Comparison of ENCODE assay signal across 8 cellular contexts in the genomic region with DNA sequence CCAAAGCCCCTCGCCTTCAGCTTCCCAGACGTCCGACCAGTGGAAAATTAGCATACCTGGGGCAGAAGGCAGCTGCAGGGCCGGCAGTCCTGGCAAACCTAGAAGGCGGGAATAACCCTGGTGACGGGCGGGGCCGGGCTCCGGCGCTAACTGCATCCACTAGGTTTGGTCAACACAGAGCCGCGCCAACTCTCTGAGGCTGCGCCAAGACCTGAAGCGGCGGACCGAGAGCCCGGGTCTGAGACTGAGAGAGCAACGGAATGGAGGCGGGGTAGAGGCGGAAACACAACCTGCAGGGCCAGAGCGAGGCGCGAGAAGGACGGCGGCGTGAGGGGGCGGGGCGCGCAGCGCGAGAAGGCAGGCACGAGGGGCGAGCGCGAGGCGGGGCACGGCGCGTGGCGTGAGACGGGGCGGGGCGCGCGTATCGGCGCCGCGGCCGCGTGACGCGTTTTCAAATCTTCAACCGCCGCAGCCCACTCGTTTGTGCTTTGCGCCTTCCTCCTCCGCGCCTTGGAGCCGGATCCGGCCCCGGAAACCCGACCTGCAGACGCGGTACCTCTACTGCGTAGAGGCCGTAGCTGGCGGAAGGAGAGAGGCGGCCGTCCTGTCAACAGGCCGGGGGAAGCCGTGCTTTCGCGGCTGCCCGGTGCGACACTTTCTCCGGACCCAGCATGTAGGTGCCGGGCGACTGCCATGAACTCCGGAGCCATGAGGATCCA. TPM values are rescaled to one million over a fixed set of nuclear protein-coding genes. Genes with fewer than 3 reads are reported as not detected.
DNase-seq lines count a peak whose midpoint lies in the region; TF ChIP-seq lines count a peak whose summit lies in the region.

A gene with protein sequence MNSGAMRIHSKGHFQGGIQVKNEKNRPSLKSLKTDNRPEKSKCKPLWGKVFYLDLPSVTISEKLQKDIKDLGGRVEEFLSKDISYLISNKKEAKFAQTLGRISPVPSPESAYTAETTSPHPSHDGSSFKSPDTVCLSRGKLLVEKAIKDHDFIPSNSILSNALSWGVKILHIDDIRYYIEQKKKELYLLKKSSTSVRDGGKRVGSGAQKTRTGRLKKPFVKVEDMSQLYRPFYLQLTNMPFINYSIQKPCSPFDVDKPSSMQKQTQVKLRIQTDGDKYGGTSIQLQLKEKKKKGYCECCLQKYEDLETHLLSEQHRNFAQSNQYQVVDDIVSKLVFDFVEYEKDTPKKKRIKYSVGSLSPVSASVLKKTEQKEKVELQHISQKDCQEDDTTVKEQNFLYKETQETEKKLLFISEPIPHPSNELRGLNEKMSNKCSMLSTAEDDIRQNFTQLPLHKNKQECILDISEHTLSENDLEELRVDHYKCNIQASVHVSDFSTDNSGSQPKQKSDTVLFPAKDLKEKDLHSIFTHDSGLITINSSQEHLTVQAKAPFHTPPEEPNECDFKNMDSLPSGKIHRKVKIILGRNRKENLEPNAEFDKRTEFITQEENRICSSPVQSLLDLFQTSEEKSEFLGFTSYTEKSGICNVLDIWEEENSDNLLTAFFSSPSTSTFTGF (plus strand): TSS at position 454 of the 719 bp plus-strand sequence. CDS start 240 bp downstream, at position 694.
A gene with protein sequence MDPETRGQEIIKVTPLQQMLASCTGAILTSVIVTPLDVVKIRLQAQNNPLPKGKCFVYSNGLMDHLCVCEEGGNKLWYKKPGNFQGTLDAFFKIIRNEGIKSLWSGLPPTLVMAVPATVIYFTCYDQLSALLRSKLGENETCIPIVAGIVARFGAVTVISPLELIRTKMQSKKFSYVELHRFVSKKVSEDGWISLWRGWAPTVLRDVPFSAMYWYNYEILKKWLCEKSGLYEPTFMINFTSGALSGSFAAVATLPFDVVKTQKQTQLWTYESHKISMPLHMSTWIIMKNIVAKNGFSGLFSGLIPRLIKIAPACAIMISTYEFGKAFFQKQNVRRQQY (minus strand): TSS at position 321 of the 719 bp plus-strand sequence. CDS start 17,633 bp downstream, outside the sequence.

- H3K27ac ChIP-seq in SJSA1, result peak within 1 kb of the TSS; percentile 85

- H3K36me3 ChIP-seq in SJSA1 (peaks cover 57% of the 10 kb centered on the region), neuron (ENCODE audit: insufficient read depth, low read length) (peaks cover 25% of the 10 kb centered on the region)

- no peaks in the 10 kb centered on the region for H3K9me3 ChIP-seq in SJSA1 (replicated peaks)
- peaks cover 8% of the 10 kb centered on the region for H3K9me3 ChIP-seq in neuron (ENCODE audit: low read length)

- H2AFZ ChIP-seq in neuron (ENCODE audit: low read depth, low read length), result peak within 1 kb of the TSS; percentile 96

- H3K4me1 ChIP-seq in SJSA1 (replicated peaks) (peaks cover 18% of the 10 kb centered on the region), neuron (ENCODE audit: insufficient read depth, low read length) (peaks cover 24% of the 10 kb centered on the region)

- TF ChIP-seq CTCF in HFF-Myc (IDR thresholded peaks at IDR 0.05; ENCODE audit: low read depth, low read length, missing control alignments), result no peak

- H3K4me3 ChIP-seq in HFF-Myc (replicated peaks; ENCODE audit: low read depth, low read length) (peak within 1 kb of the TSS; percentile 90), SJSA1 (peak within 1 kb of the TSS; percentile 83), neuron (ENCODE audit: low read length) (peak within 1 kb of the TSS; percentile 99)

- peak; percentile 50 for DNase-seq in GM04503 (ENCODE audit: low read depth)
- peak; percentile 78 for DNase-seq in HFF-Myc (ENCODE audit: extremely low read depth, low read depth)
- DNase-seq in MV-4-11 (lab: John Stamatoyannopoulos, UW), result peak; percentile 92
- peak; percentile 93 to 97 for DNase-seq in SJSA1 (ENCODE audit: low read depth in 1 of 2, low spot score in 2 of 2)
- DNase-seq in activated naive CD4-positive, alpha-beta T cell (lab: John Stamatoyannopoulos, UW), result peak; percentile 79 to 95 (median 88)
- peak; percentile 92 for DNase-seq in foreskin melanocyte
- peak; percentile 82 for DNase-seq in stromal cell of bone marrow (ENCODE audit: low read depth)

- no peaks in the 10 kb centered on the region for H3K27me3 ChIP-seq in SJSA1 (replicated peaks)
- no peaks in the 10 kb centered on the region for H3K27me3 ChIP-seq in neuron (ENCODE audit: insufficient read depth, low read length)

RNA-seq across cellular contexts. Expression of the first gene that starts in this region (rescaled TPM):
- 41.7 and 51.2 TPM in 2 replicates for total RNA-seq in SJSA1 (2014; rRNA removed; shearing (Covaris generic))

RNA-seq across cellular contexts. Expression of the second gene that starts in this region (rescaled TPM):
- 12.5 and 31.2 TPM in 2 replicates for total RNA-seq in SJSA1 (2014; rRNA removed; shearing (Covaris generic))

Comparison
In these comparisons a context has a peak if more than half of its experiments do, and no peak if none do; other contexts are left out.
1. Peak in every context shown above with its lines: DNase-seq, H3K4me3 ChIP-seq and H3K27ac ChIP-seq.